17 cellular contexts compared by ENCODE assay signal in genomic region chr4:99586747-99587146, GRCh38.
"Had no signal": no experiment of that assay in that cellular context is flagged by ENCODE, and none has a peak within 500 bp of the region (broad histone marks: within the 10 kb centered on the region; RNA-seq: fewer than 3 reads in every experiment).

No MANE protein-coding gene starts in this region.

- H3K9ac ChIP-seq: parathyroid adenoma had no signal

- H3K36me3 ChIP-seq: esophagus squamous epithelium, heart right ventricle, lower lobe of right lung, neutrophil, upper lobe of right lung, WERI-Rb-1 had no signal

- H3K27me3 ChIP-seq: esophagus squamous epithelium, heart right ventricle, testis, upper lobe of right lung had no signal

- DNase-seq: activated CD4-positive, alpha-beta T cell treated with anti-CD3 and anti-CD28 coated beads for 36 hours; activated CD4-positive, alpha-beta T cell treated with anti-CD3 and anti-CD28 coated beads, Interleukin-2, amount 50 U/mL, for 48 hours; effector memory CD4-positive, alpha-beta T cell; esophagus squamous epithelium; heart right ventricle; left cardiac atrium; lower lobe of right lung; retina; stimulated activated naive CD8-positive, alpha-beta T cell treated with anti-CD3 and anti-CD28 coated beads, Interleukin-15, amount 100 ng/mL, for 72 hours; SW 1271; T-helper 2 cell; testis; upper lobe of right lung; WERI-Rb-1 had no signal

- H3K4me1 ChIP-seq: esophagus squamous epithelium, lower lobe of right lung, parathyroid adenoma, testis, upper lobe of right lung had no signal

- H3K27ac ChIP-seq: esophagus squamous epithelium, heart right ventricle, lower lobe of right lung, neutrophil, parathyroid adenoma, testis, upper lobe of right lung, WERI-Rb-1 had no signal

- H3K79me2 ChIP-seq: parathyroid adenoma had no signal

- ATAC-seq: activated CD4-positive, alpha-beta T cell treated with anti-CD3 and anti-CD28 coated beads for 36 hours; heart right ventricle; left cardiac atrium; lower lobe of right lung; natural killer cell treated with Interleukin-12 subunit alpha and Interleukin-12 subunit beta and Interleukin-15 and Interleukin-18, amount 100 ng/mL, for 72 hours; stimulated activated naive CD8-positive, alpha-beta T cell treated with anti-CD3 and anti-CD28 coated beads, Interleukin-15, amount 100 ng/mL, for 72 hours; upper lobe of right lung had no signal

- H3K4me3 ChIP-seq: esophagus squamous epithelium, heart right ventricle, lower lobe of right lung, testis, upper lobe of right lung had no signal
